In the genomic region with DNA sequence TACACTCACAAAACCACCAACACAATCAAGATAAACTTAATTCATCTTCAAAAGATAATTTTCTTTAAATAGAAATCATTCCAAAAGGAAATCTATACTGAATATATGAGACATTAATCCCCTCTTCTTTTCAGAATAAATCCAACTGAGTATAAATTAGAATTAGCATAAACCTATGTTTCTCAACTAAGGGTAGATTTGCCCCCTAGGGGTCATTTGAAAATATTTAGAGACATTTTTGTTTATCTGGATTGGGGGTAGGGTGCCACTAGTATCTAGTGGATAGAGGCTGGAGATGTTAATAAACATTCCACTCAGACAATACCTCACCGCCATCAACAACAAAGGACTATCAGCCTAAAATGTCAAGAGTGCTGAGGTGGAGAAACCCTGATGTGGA, we compare ENCODE assay signal across 15 cellular contexts.
"Had no signal": no experiment of that assay in that cellular context is flagged by ENCODE, and none has a peak within 500 bp of the region (broad histone marks: within the 10 kb centered on the region; RNA-seq: fewer than 3 reads in every experiment).

No MANE protein-coding gene starts in this region.

- H3K4me2 ChIP-seq: hepatocyte had no signal

- H3K4me1 Mint-ChIP-seq: activated T-helper 17 cell treated with anti-CD3 and anti-CD28 coated beads, Interleukin-2, amount 50 U/mL, for 72 hours had no signal

- H3K27ac ChIP-seq: epithelial cell of prostate, gastroesophageal sphincter, hepatocyte, lower lobe of right lung, right atrium auricular region, tibial artery had no signal

- H3K27me3 Mint-ChIP-seq: activated T-helper 17 cell treated with anti-CD3 and anti-CD28 coated beads, Interleukin-2, amount 50 U/mL, for 72 hours; naive B cell had no signal

- H3K36me3 Mint-ChIP-seq: naive B cell; stimulated activated effector memory CD8-positive, alpha-beta T cell treated with anti-CD3 and anti-CD28 coated beads, Interleukin-12 subunit alpha, Interleukin-12 subunit beta, amount 100 ng/mL, for 72 hours had no signal

- ATAC-seq: gastroesophageal sphincter, lower lobe of right lung had no signal

- H3K9me3 Mint-ChIP-seq: activated naive CD4-positive, alpha-beta T cell treated with anti-CD3 and anti-CD28 coated beads for 36 hours; activated T-helper 17 cell treated with anti-CD3 and anti-CD28 coated beads, Interleukin-2, amount 50 U/mL, for 72 hours; naive B cell; stimulated activated effector memory CD8-positive, alpha-beta T cell treated with anti-CD3 and anti-CD28 coated beads, Interleukin-12 subunit alpha, Interleukin-12 subunit beta, amount 100 ng/mL, for 72 hours had no signal

- H3K4me1 ChIP-seq: gastroesophageal sphincter, lower lobe of right lung, tibial artery had no signal

- H3K9me3 ChIP-seq: gastroesophageal sphincter, lower lobe of right lung, right atrium auricular region, tibial artery had no signal

- H3K79me2 ChIP-seq: hepatocyte had no signal

- H2AFZ ChIP-seq: hepatocyte had no signal

- H3K27me3 ChIP-seq: gastroesophageal sphincter, hepatocyte, right atrium auricular region, tibial artery had no signal

- H3K27ac Mint-ChIP-seq: activated naive CD4-positive, alpha-beta T cell treated with anti-CD3 and anti-CD28 coated beads for 36 hours; activated T-helper 17 cell treated with anti-CD3 and anti-CD28 coated beads, Interleukin-2, amount 50 U/mL, for 72 hours; stimulated activated effector memory CD8-positive, alpha-beta T cell treated with anti-CD3 and anti-CD28 coated beads, Interleukin-12 subunit alpha, Interleukin-12 subunit beta, amount 100 ng/mL, for 72 hours had no signal

- H3K4me3 ChIP-seq: gastroesophageal sphincter, hepatocyte, lower lobe of right lung, right atrium auricular region, tibial artery had no signal

- DNase-seq: activated CD4-positive, alpha-beta T cell treated with anti-CD3 and anti-CD28 coated beads for 48 hours; activated CD8-positive, alpha-beta memory T cell treated with anti-CD3 and anti-CD28 coated beads for 24 hours; activated naive CD4-positive, alpha-beta T cell treated with anti-CD3 and anti-CD28 coated beads for 36 hours; central memory CD4-positive, alpha-beta T cell; cortex of kidney; effector CD8-positive, alpha-beta T cell; lower lobe of right lung; naive B cell; tibial artery had no signal

- H3K4me3 Mint-ChIP-seq: activated naive CD4-positive, alpha-beta T cell treated with anti-CD3 and anti-CD28 coated beads for 36 hours; activated T-helper 17 cell treated with anti-CD3 and anti-CD28 coated beads, Interleukin-2, amount 50 U/mL, for 72 hours; naive B cell; stimulated activated effector memory CD8-positive, alpha-beta T cell treated with anti-CD3 and anti-CD28 coated beads, Interleukin-12 subunit alpha, Interleukin-12 subunit beta, amount 100 ng/mL, for 72 hours had no signal

- H3K36me3 ChIP-seq: gastroesophageal sphincter, lower lobe of right lung, right atrium auricular region, tibial artery had no signal
